In the genomic region with DNA sequence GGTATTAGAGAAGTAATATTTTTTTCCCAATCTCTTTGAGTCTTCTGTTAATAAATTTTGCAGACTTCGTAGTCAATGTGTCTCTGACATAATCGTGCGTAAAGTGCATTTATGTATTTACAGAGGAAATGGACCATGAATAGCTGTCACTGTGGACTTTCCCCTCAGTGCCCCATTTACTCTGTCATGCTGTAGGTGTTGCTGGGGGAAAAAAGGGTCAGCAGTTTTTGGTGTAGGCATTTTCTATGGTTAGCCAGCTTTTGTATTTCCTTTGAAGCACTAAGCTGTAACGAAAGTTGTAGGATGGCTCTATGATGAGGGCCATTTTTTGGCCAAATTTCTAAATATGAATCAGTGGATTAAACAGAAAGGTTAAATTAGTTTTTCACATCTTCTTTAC, we compare ENCODE assay signal across 12 cellular contexts.
DNase-seq lines count a peak whose midpoint lies in the region; ATAC-seq and TF ChIP-seq lines count a peak whose summit lies in the region.
"Had no signal": no experiment of that assay in that cellular context is flagged by ENCODE, and none has a peak within 500 bp of the region (broad histone marks: within the 10 kb centered on the region; RNA-seq: fewer than 3 reads in every experiment).

No MANE protein-coding gene starts in this region.

- no peak overlapping the region for H3K4me3 ChIP-seq in OCI-LY7 (ENCODE audit: low read depth, low read length, poor library complexity, severe bottlenecking)
- no peak overlapping the region for H3K4me3 ChIP-seq in tibial artery
- H3K4me3 ChIP-seq: K562, lung, sigmoid colon had no signal

- peaks cover 11% of the 10 kb centered on the region; the same call in 1 of the 2 replicates for H3K9me3 ChIP-seq in OCI-LY7 (ENCODE audit: low read length)
- no peaks in the 10 kb centered on the region for H3K9me3 ChIP-seq in tibial artery
- H3K9me3 ChIP-seq: sigmoid colon had no signal

- H3K27me3 ChIP-seq in tibial artery = no peaks in the 10 kb centered on the region
- H3K27me3 ChIP-seq: sigmoid colon had no signal

- peaks cover 0 to 6% of the 10 kb centered on the region in 2 donors for H3K9me3 Mint-ChIP-seq in activated T-cell treated with anti-CD3 and anti-CD28 coated beads, Interleukin-2, amount 50 U/mL, for 72 hours

- CTCF ChIA-PET in OCI-LY7 (lab: Charles Lee; ENCODE audit: unreplicated experiment) = no interaction called here

- peaks cover 43% of the 10 kb centered on the region for H3K4me1 ChIP-seq in OCI-LY7 (ENCODE audit: insufficient read depth, low read length, poor library complexity, severe bottlenecking)
- H3K4me1 ChIP-seq in tibial artery = no peaks in the 10 kb centered on the region
- H3K4me1 ChIP-seq: sigmoid colon had no signal

- DNase-seq in GM20000 (ENCODE audit: low spot score) = peak; percentile 18
- DNase-seq in OCI-LY7 (ENCODE audit: low spot score) = peak; percentile 12
- DNase-seq in activated T-cell treated with anti-CD3 and anti-CD28 coated beads, Interleukin-2, amount 50 U/mL, for 72 hours = no peak
- DNase-seq in H4 (ENCODE audit: low spot score) = no peak
- no peak for DNase-seq in tibial artery
- DNase-seq in midbrain (lab: John Stamatoyannopoulos, UW) = no peak
- DNase-seq: CD4-positive, alpha-beta memory T cell; sigmoid colon had no signal

- H3K36me3 ChIP-seq in OCI-LY7 (ENCODE audit: insufficient read depth, low read length) (peaks cover 5% of the 10 kb centered on the region; the same call in 1 of the 2 replicates), tibial artery (no peaks in the 10 kb centered on the region)
- H3K36me3 ChIP-seq: sigmoid colon had no signal

- peak; percentile 62 for ATAC-seq in GM18502 (IDR thresholded peaks at IDR 0.05; ENCODE audit: poor library complexity, unreplicated experiment)
- peak; percentile 50 for ATAC-seq in HG03108 (IDR thresholded peaks at IDR 0.05; ENCODE audit: unreplicated experiment)
- ATAC-seq in activated T-cell treated with anti-CD3 and anti-CD28 coated beads, Interleukin-2, amount 50 U/mL, for 72 hours (replicated peaks in 1 of 2) = no peak
- ATAC-seq: K562 had no signal

- H3K36me3 Mint-ChIP-seq in activated T-cell treated with anti-CD3 and anti-CD28 coated beads, Interleukin-2, amount 50 U/mL, for 72 hours (ENCODE audit: insufficient read depth in 2 of 2) = no peaks in the 10 kb centered on the region
- H3K36me3 Mint-ChIP-seq: CD4-positive, alpha-beta memory T cell had no signal

- H3K27ac Mint-ChIP-seq in activated T-cell treated with anti-CD3 and anti-CD28 coated beads, Interleukin-2, amount 50 U/mL, for 72 hours = no peak overlapping the region
- H3K27ac Mint-ChIP-seq: CD4-positive, alpha-beta memory T cell had no signal

- H3K79me2 ChIP-seq in OCI-LY7 (ENCODE audit: insufficient read depth, low read depth, low read length) = no peaks in the 10 kb centered on the region

- no peaks in the 10 kb centered on the region for H3K4me1 Mint-ChIP-seq in activated T-cell treated with anti-CD3 and anti-CD28 coated beads, Interleukin-2, amount 50 U/mL, for 72 hours (ENCODE audit: low read depth)
- H3K4me1 Mint-ChIP-seq: CD4-positive, alpha-beta memory T cell had no signal

- H4K20me1 ChIP-seq in OCI-LY7 (ENCODE audit: insufficient read depth, low read length) = no peaks in the 10 kb centered on the region

- peak overlapping the region; percentile 34; the same call in 1 of the 2 replicates for H3K4me2 ChIP-seq in OCI-LY7 (ENCODE audit: low read length)

- intact Hi-C loops in OCI-LY7 (cut with micrococcal nuclease; ENCODE audit: unreplicated experiment) (no loop called here), tibial artery (cut with DNase I; ENCODE audit: low total_unique reads) (no loop called here)

- no peak overlapping the region for H3K27ac ChIP-seq in OCI-LY7 (ENCODE audit: low read depth, low read length, poor library complexity, severe bottlenecking)
- H3K27ac ChIP-seq in tibial artery = no peak overlapping the region
- H3K27ac ChIP-seq: sigmoid colon had no signal

- H3K4me3 Mint-ChIP-seq in activated T-cell treated with anti-CD3 and anti-CD28 coated beads, Interleukin-2, amount 50 U/mL, for 72 hours = no peak overlapping the region
- H3K4me3 Mint-ChIP-seq: CD4-positive, alpha-beta memory T cell had no signal

- H3K27me3 Mint-ChIP-seq in activated T-cell treated with anti-CD3 and anti-CD28 coated beads, Interleukin-2, amount 50 U/mL, for 72 hours (ENCODE audit: low read depth) = no peaks in the 10 kb centered on the region
- H3K27me3 Mint-ChIP-seq: CD4-positive, alpha-beta memory T cell had no signal

- POLR2A ChIA-PET in OCI-LY7 (lab: Charles Lee) = interaction anchor here (0.7 to 1.6 kb wide), 5 partner anchors 17 to 87 kb away, joined by 3 to 4 read pairs (median 3); no protein-coding TSS in a partner anchor

- no peaks in the 10 kb centered on the region for H3K9me2 ChIP-seq in OCI-LY7 (ENCODE audit: insufficient read depth, low read length)

- TF ChIP-seq CTCF in GM20000 (IDR thresholded peaks at IDR 0.05; ENCODE audit: extremely low read depth, missing control alignments) = no peak
- no peak for TF ChIP-seq CTCF in OCI-LY7 (conservative IDR thresholded peaks at IDR 0.05; ENCODE audit: low read length)
- no peak for TF ChIP-seq CTCF in tibial artery (IDR thresholded peaks at IDR 0.05)

- no TSS peak for BruUV-seq in OCI-LY7 (replicated peaks; lab: Mats Ljungman, UMichigan)

- H2AFZ ChIP-seq in OCI-LY7 (ENCODE audit: low read length) = peak overlapping the region; percentile 81

Comparison
In these comparisons a context has a peak if more than half of its experiments do, and no peak if none do; other contexts are left out.
1. ATAC-seq: peak in GM18502 (single experiment) and HG03108 (single experiment); none in activated T-cell treated with anti-CD3 and anti-CD28 coated beads, Interleukin-2, amount 50 U/mL, for 72 hours (0 of 2).
2. DNase-seq: peak in GM20000 (single experiment) and OCI-LY7 (single experiment); none in activated T-cell treated with anti-CD3 and anti-CD28 coated beads, Interleukin-2, amount 50 U/mL, for 72 hours (0 of 2), H4 (single experiment), tibial artery (0 of 2) and midbrain (single experiment).